ENCODE assay signal across 32 cellular contexts in the genomic region with DNA sequence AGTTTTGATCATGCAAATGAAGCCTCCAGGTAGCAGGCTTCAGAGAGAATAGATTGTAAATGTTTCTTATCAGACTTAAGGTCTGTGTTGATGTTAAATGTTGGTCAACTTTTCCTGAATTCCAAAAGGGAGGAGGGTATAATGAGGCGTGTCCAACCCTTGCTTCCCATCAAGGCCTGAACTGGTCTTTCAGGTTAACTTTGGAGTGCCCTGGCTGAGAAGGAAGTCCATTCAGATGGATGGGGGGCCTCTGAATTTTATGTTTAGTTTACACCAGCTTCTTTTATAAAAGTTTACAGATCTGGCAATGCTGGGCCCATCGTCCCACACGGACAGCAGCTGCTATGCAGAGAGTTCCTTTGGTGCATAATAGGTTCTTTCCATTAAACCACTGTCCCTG. TPM values are rescaled to one million over a fixed set of nuclear protein-coding genes. Genes with fewer than 3 reads are reported as not detected.
"Had no signal": no experiment of that assay in that cellular context is flagged by ENCODE, and none has a peak within 500 bp of the region (broad histone marks: within the 10 kb centered on the region; RNA-seq: fewer than 3 reads in every experiment).

No MANE protein-coding gene starts in this region.

- DNase-seq: activated CD4-positive, alpha-beta T cell treated with anti-CD3 and anti-CD28 coated beads for 4 hours; activated CD4-positive, alpha-beta T cell treated with anti-CD3 and anti-CD28 coated beads, Interleukin-2, amount 50 U/mL, for 4 hours; activated CD8-positive, alpha-beta memory T cell treated with anti-CD3 and anti-CD28 coated beads, Interleukin-2, amount 50 U/mL, for 4 hours; activated gamma-delta T cell treated with Interleukin-2 at 50 U/mL for 16 hours; activated naive CD4-positive, alpha-beta T cell treated with anti-CD3 and anti-CD28 coated beads, Interleukin-2, amount 50 U/mL, for 16 hours; activated T-cell treated with anti-CD3 and anti-CD28 coated beads, Interleukin-2, amount 50 U/mL, for 1 hour; amniotic stem cell; brain microvascular endothelial cell; endodermal cell; foreskin fibroblast; heart left ventricle; kidney glomerular epithelial cell; left ventricle myocardium superior; midbrain; naive thymus-derived CD8-positive, alpha-beta T cell; occipital lobe; psoas muscle; stimulated activated CD4-positive, alpha-beta T cell treated with anti-CD3 and anti-CD28 coated beads, Interleukin-1b, Interleukin-23, amount 100 ng/mL, for 48 hours; stimulated activated CD4-positive, alpha-beta T cell treated with anti-CD3 and anti-CD28 coated beads, Interleukin-4, amount 100 ng/mL, for 4 hours; stimulated activated CD8-positive, alpha-beta memory T cell treated with anti-CD3 and anti-CD28 coated beads, Interleukin-4, amount 100 ng/mL, for 48 hours; stimulated activated naive B cell treated with anti-CD40 and anti-IgM and Interleukin-4, amounts not matched to agents 10 μg/mL and 1 μg/mL and 100 μg/mL, for 72 hours; T-helper 1 cell; testis had no signal

- H3K4me1 ChIP-seq: neural progenitor cell, parathyroid adenoma, psoas muscle, testis, vagina had no signal

- H3K9me3 ChIP-seq: heart left ventricle, psoas muscle, testis, vagina had no signal

- H3K9ac ChIP-seq: neural progenitor cell, parathyroid adenoma had no signal

- H3K27me3 Mint-ChIP-seq: type B pancreatic cell had no signal

- H3K4me3 ChIP-seq: heart left ventricle, neural progenitor cell, psoas muscle, smooth muscle cell, testis, vagina had no signal

- H3K4me1 Mint-ChIP-seq: endodermal cell, neural progenitor cell had no signal

- ATAC-seq: esophagus mucosa; heart left ventricle; left ventricle myocardium superior; naive thymus-derived CD8-positive, alpha-beta T cell; psoas muscle; stimulated activated naive B cell treated with anti-CD40 and anti-IgM and Interleukin-4, amounts not matched to agents 10 μg/mL and 1 μg/mL and 100 μg/mL, for 72 hours had no signal

- H3K9me3 Mint-ChIP-seq: activated T-helper 1 cell treated with anti-CD3 and anti-CD28 coated beads, Interleukin-12 subunit alpha, Interleukin-12 subunit beta, Interleukin-2, Interleukin-4 antibody, amounts not matched to agents 30 ng/mL and 10 ng/mL and 1 ng/mL, durations not matched to agents 14 hours and 24 hours and 36 hours; naive thymus-derived CD8-positive, alpha-beta T cell; stimulated activated naive B cell treated with anti-CD40 and anti-IgM and Interleukin-4, amounts not matched to agents 10 μg/mL and 1 μg/mL and 100 μg/mL, for 72 hours; T-helper 2 cell treated with Interferon-gamma antibody and Interleukin-4, amounts not matched to agents 5 μg/mL and 100 μg/mL, for 36 hours; type B pancreatic cell had no signal

- H3K4me3 Mint-ChIP-seq: activated T-helper 1 cell treated with anti-CD3 and anti-CD28 coated beads, Interleukin-12 subunit alpha, Interleukin-12 subunit beta, Interleukin-2, Interleukin-4 antibody, amounts not matched to agents 30 ng/mL and 10 ng/mL and 1 ng/mL, durations not matched to agents 14 hours and 24 hours and 36 hours; endodermal cell; naive thymus-derived CD8-positive, alpha-beta T cell; neural progenitor cell; stimulated activated naive B cell treated with anti-CD40 and anti-IgM and Interleukin-4, amounts not matched to agents 10 μg/mL and 1 μg/mL and 100 μg/mL, for 72 hours; T-helper 2 cell treated with Interferon-gamma antibody and Interleukin-4, amounts not matched to agents 5 μg/mL and 100 μg/mL, for 36 hours; type B pancreatic cell had no signal

- H3K36me3 Mint-ChIP-seq: naive thymus-derived CD8-positive, alpha-beta T cell; neural progenitor cell; stimulated activated naive B cell treated with anti-CD40 and anti-IgM and Interleukin-4, amounts not matched to agents 10 μg/mL and 1 μg/mL and 100 μg/mL, for 72 hours had no signal

- H3K27me3 ChIP-seq: brain microvascular endothelial cell, heart left ventricle, neural progenitor cell, testis, vagina had no signal

- H3K27ac Mint-ChIP-seq: activated T-helper 1 cell treated with anti-CD3 and anti-CD28 coated beads, Interleukin-12 subunit alpha, Interleukin-12 subunit beta, Interleukin-2, Interleukin-4 antibody, amounts not matched to agents 30 ng/mL and 10 ng/mL and 1 ng/mL, durations not matched to agents 14 hours and 24 hours and 36 hours; endodermal cell; naive thymus-derived CD8-positive, alpha-beta T cell; neural progenitor cell; stimulated activated naive B cell treated with anti-CD40 and anti-IgM and Interleukin-4, amounts not matched to agents 10 μg/mL and 1 μg/mL and 100 μg/mL, for 72 hours; T-helper 2 cell treated with Interferon-gamma antibody and Interleukin-4, amounts not matched to agents 5 μg/mL and 100 μg/mL, for 36 hours; type B pancreatic cell had no signal

- H3K27ac ChIP-seq: brain microvascular endothelial cell, neural progenitor cell, parathyroid adenoma, psoas muscle, testis, vagina had no signal

- H3K36me3 ChIP-seq: brain microvascular endothelial cell, heart left ventricle, neural progenitor cell, vagina had no signal

RNA-seq across cellular contexts. Expression of a gene that starts 8.9 kb away (rescaled TPM):
- total RNA-seq: activated T-helper 1 cell treated with anti-CD3 and anti-CD28 coated beads, Interleukin-12 subunit alpha, Interleukin-12 subunit beta, Interleukin-2, Interleukin-4 antibody, amounts not matched to agents 30 ng/mL and 10 ng/mL and 1 ng/mL, durations not matched to agents 14 hours and 24 hours and 36 hours; esophagus mucosa; smooth muscle cell had no signal
- polyA plus RNA-seq: naive thymus-derived CD8-positive, alpha-beta T cell; smooth muscle cell had no signal

RNA-seq across cellular contexts. Expression of a gene that starts 45.1 kb away (rescaled TPM):
- total RNA-seq: cerebellum had no signal
